In genomic region chr3:188259191-188259590, GRCh38 we compare ENCODE assay signal across 31 cellular contexts.
DNase-seq lines count a peak whose midpoint lies in the region; ATAC-seq and TF ChIP-seq lines count a peak whose summit lies in the region.
"Had no signal": no experiment of that assay in that cellular context is flagged by ENCODE, and none has a peak within 500 bp of the region (broad histone marks: within the 10 kb centered on the region; RNA-seq: fewer than 3 reads in every experiment).

No MANE protein-coding gene starts in this region.

- no peak for TF ChIP-seq CTCF in esophagus muscularis mucosa (IDR thresholded peaks at IDR 0.05)
- no peak for TF ChIP-seq CTCF in psoas muscle (IDR thresholded peaks at IDR 0.05)
- TF ChIP-seq CTCF in CD4-positive, alpha-beta T cell (IDR thresholded peaks at IDR 0.05), result no peak

- CTCF ChIA-PET in CD4-positive, alpha-beta T cell (lab: Charles Lee), result no interaction called here

- H3K4me1 ChIP-seq in right cardiac atrium (ENCODE audit: control insufficient read depth, insufficient read depth, low read length) (peaks cover 16% of the 10 kb centered on the region), esophagus muscularis mucosa (peaks cover 66 to 98% (median 96%) of the 10 kb centered on the region in 4 donors), psoas muscle (peaks cover 62% of the 10 kb centered on the region), aorta (ENCODE audit: control insufficient read depth in 1 of 2, insufficient read depth in 2 of 2, low read length in 2 of 2) (peaks cover 7 to 31% of the 10 kb centered on the region in 2 donors)
- H3K4me1 ChIP-seq: BE2C had no signal

- peaks cover 2% of the 10 kb centered on the region for H3K4me1 Mint-ChIP-seq in CD4-positive, alpha-beta T cell (ENCODE audit: low read depth)

- H3K36me3 ChIP-seq in esophagus muscularis mucosa (peaks cover 0 to 17% (median 3%) of the 10 kb centered on the region in 4 donors), psoas muscle (ENCODE audit: insufficient read depth in 1 of 2, low read depth in 1 of 2) (peaks cover 0 to 5% of the 10 kb centered on the region in 2 donors), aorta (ENCODE audit: control insufficient read depth in 1 of 2, insufficient read depth in 2 of 2, low read length in 1 of 2) (peaks cover 0 to 5% of the 10 kb centered on the region in 2 donors)
- H3K36me3 ChIP-seq: adrenal gland, BE2C, pancreas, thyroid gland had no signal

- intact Hi-C loops in right cardiac atrium (cut with DNase I), result no loop called here
- intact Hi-C loops in Right ventricle myocardium superior (cut with DNase I), result no loop called here
- intact Hi-C loops in esophagus muscularis mucosa (cut with DNase I), result loop anchor here (10.0 kb wide), 1 partner anchor 204 kb away; no protein-coding TSS in a partner anchor
- intact Hi-C loops in psoas muscle (cut with DNase I), result no loop called here
- intact Hi-C loops in aorta (cut with DNase I), result no loop called here
- intact Hi-C loops in CD4-positive, alpha-beta T cell (cut with DNase I, micrococcal nuclease), result no loop called here

- TF ChIP-seq EP300 in esophagus muscularis mucosa (IDR thresholded peaks at IDR 0.05), result no peak

- no peak overlapping the region for H3K4me3 ChIP-seq in right cardiac atrium (ENCODE audit: low read length)
- no peak overlapping the region for H3K4me3 ChIP-seq in esophagus muscularis mucosa
- no peak overlapping the region for H3K4me3 ChIP-seq in psoas muscle
- H3K4me3 ChIP-seq in aorta (ENCODE audit: low read length in 2 of 2), result no peak overlapping the region
- H3K4me3 ChIP-seq: adrenal gland, hepatocyte, pancreas, thyroid gland had no signal

- no peak for DNase-seq in right cardiac atrium
- DNase-seq in Right ventricle myocardium superior, result no peak
- no peak for DNase-seq in esophagus muscularis mucosa (ENCODE audit: extremely low spot score)
- DNase-seq in psoas muscle, result no peak
- DNase-seq in aorta, result no peak
- DNase-seq in CD4-positive, alpha-beta T cell, result no peak
- no peak for DNase-seq in activated CD4-positive, alpha-beta T cell treated with anti-CD3 and anti-CD28 coated beads, Interleukin-2, amount 50 U/mL, for 48 hours
- DNase-seq: ACHN; activated CD4-positive, alpha-beta T cell treated with anti-CD3 and anti-CD28 coated beads, Interleukin-2, amount 50 U/mL, for 1 hour; activated CD8-positive, alpha-beta memory T cell treated with anti-CD3 and anti-CD28 coated beads, Interleukin-2, amount 10 ng/mL, durations not matched to agents 7 days and 5 days; activated naive CD4-positive, alpha-beta T cell treated with anti-CD3 and anti-CD28 coated beads for 36 hours; activated T-cell treated with anti-CD3 and anti-CD28 coated beads, Interleukin-2, amount 50 U/mL, for 72 hours; adrenal gland; BE2C; DMS153; effector memory CD8-positive, alpha-beta T cell; erythroblast; foreskin fibroblast; NCI-H1092; NCI-H187; NCI-H524 treated with DMSO at 0.1 percent for 48 hours; NK-92 treated with Interleukin-12 subunit alpha and Interleukin-12 subunit beta, amount 100 ng/mL, for 24 hours; pancreas; PC-3; SHP77; stimulated activated naive CD8-positive, alpha-beta T cell treated with anti-CD3 and anti-CD28 coated beads, Interleukin-15, Interleukin-2, amounts not matched to agents 100 U/mL and 50 U/mL, for 24 hours; T-helper 9 cell; thyroid gland had no signal

- 72% methylated on average over 2 of the region's 2 CpGs for WGBS in right cardiac atrium
- 54% methylated on average over 2 of the region's 2 CpGs for WGBS in esophagus muscularis mucosa
- WGBS in psoas muscle, 3 donors, result 47 to 62% (median 48%) methylated on average over 2 of the region's 2 CpGs
- 68 to 75% methylated on average over 2 of the region's 2 CpGs for WGBS in aorta, 2 donors

- H3K4me3 Mint-ChIP-seq in CD4-positive, alpha-beta T cell, result no peak overlapping the region
- H3K4me3 Mint-ChIP-seq: activated CD8-positive, alpha-beta memory T cell treated with anti-CD3 and anti-CD28 coated beads, Interleukin-2, amount 10 ng/mL, durations not matched to agents 7 days and 5 days; activated naive CD4-positive, alpha-beta T cell treated with anti-CD3 and anti-CD28 coated beads for 36 hours; activated T-cell treated with anti-CD3 and anti-CD28 coated beads, Interleukin-2, amount 50 U/mL, for 72 hours; effector memory CD8-positive, alpha-beta T cell; natural killer cell treated with Interleukin-12 subunit alpha and Interleukin-12 subunit beta and Interleukin-15 and Interleukin-18, amount 100 ng/mL, for 72 hours had no signal

- H3K36me3 Mint-ChIP-seq in CD4-positive, alpha-beta T cell (ENCODE audit: low read depth), result peaks cover 13% of the 10 kb centered on the region
- H3K36me3 Mint-ChIP-seq: natural killer cell treated with Interleukin-12 subunit alpha and Interleukin-12 subunit beta and Interleukin-15 and Interleukin-18, amount 100 ng/mL, for 72 hours had no signal

- H3K27ac ChIP-seq in right cardiac atrium (ENCODE audit: low read length) (peak overlapping the region; percentile 83), esophagus muscularis mucosa (replicated peaks in 1 of 4) (peak overlapping the region; percentile 90 to 98 (median 93)), psoas muscle (peak overlapping the region; percentile 98), aorta (ENCODE audit: low read depth in 1 of 2, low read length in 2 of 2) (peak overlapping the region; percentile 57 to 78)
- no peak overlapping the region for H3K27ac ChIP-seq in CD4-positive, alpha-beta T cell (ENCODE audit: low read depth, low read length)
- H3K27ac ChIP-seq: adrenal gland, hepatocyte, pancreas, thyroid gland had no signal

- H3K9me3 ChIP-seq in right cardiac atrium (ENCODE audit: control insufficient read depth, low read length) (no peaks in the 10 kb centered on the region), esophagus muscularis mucosa (no peaks in the 10 kb centered on the region), psoas muscle (no peaks in the 10 kb centered on the region), aorta (ENCODE audit: control insufficient read depth, low read length) (no peaks in the 10 kb centered on the region)
- no peaks in the 10 kb centered on the region for H3K9me3 ChIP-seq in CD4-positive, alpha-beta T cell (ENCODE audit: control insufficient read depth, low read length)
- H3K9me3 ChIP-seq: adrenal gland, BE2C, pancreas, thyroid gland had no signal

- H3K27me3 Mint-ChIP-seq in CD4-positive, alpha-beta T cell, result no peaks in the 10 kb centered on the region
- H3K27me3 Mint-ChIP-seq: activated CD8-positive, alpha-beta memory T cell treated with anti-CD3 and anti-CD28 coated beads, Interleukin-2, amount 10 ng/mL, durations not matched to agents 7 days and 5 days; effector memory CD8-positive, alpha-beta T cell; natural killer cell treated with Interleukin-12 subunit alpha and Interleukin-12 subunit beta and Interleukin-15 and Interleukin-18, amount 100 ng/mL, for 72 hours had no signal

- H3K9me3 Mint-ChIP-seq in CD4-positive, alpha-beta T cell, result no peaks in the 10 kb centered on the region
- H3K9me3 Mint-ChIP-seq: activated naive CD4-positive, alpha-beta T cell treated with anti-CD3 and anti-CD28 coated beads for 36 hours; activated T-cell treated with anti-CD3 and anti-CD28 coated beads, Interleukin-2, amount 50 U/mL, for 72 hours; effector memory CD8-positive, alpha-beta T cell; natural killer cell treated with Interleukin-12 subunit alpha and Interleukin-12 subunit beta and Interleukin-15 and Interleukin-18, amount 100 ng/mL, for 72 hours had no signal

- no peak overlapping the region for H3K27ac Mint-ChIP-seq in CD4-positive, alpha-beta T cell
- H3K27ac Mint-ChIP-seq: activated CD8-positive, alpha-beta memory T cell treated with anti-CD3 and anti-CD28 coated beads, Interleukin-2, amount 10 ng/mL, durations not matched to agents 7 days and 5 days; activated naive CD4-positive, alpha-beta T cell treated with anti-CD3 and anti-CD28 coated beads for 36 hours; activated T-cell treated with anti-CD3 and anti-CD28 coated beads, Interleukin-2, amount 50 U/mL, for 72 hours; effector memory CD8-positive, alpha-beta T cell; natural killer cell treated with Interleukin-12 subunit alpha and Interleukin-12 subunit beta and Interleukin-15 and Interleukin-18, amount 100 ng/mL, for 72 hours had no signal

- POLR2A ChIA-PET in CD4-positive, alpha-beta T cell (lab: Charles Lee), result no interaction called here

- ATAC-seq in right cardiac atrium, result no peak
- ATAC-seq in Right ventricle myocardium superior (ENCODE audit: poor library complexity), result no peak
- peak in 2 of 4 donors; percentile 2 to 14 for ATAC-seq in psoas muscle
- ATAC-seq in aorta (ENCODE audit: low FRiP score), result no peak
- no peak for ATAC-seq in CD4-positive, alpha-beta T cell (ENCODE audit: poor library complexity)
- no peak for ATAC-seq in GM19455 (IDR thresholded peaks at IDR 0.05; ENCODE audit: unreplicated experiment)
- ATAC-seq: activated CD8-positive, alpha-beta memory T cell treated with anti-CD3 and anti-CD28 coated beads, Interleukin-2, amount 10 ng/mL, durations not matched to agents 7 days and 5 days; activated T-cell treated with anti-CD3 and anti-CD28 coated beads, Interleukin-2, amount 50 U/mL, for 72 hours; effector memory CD8-positive, alpha-beta T cell; natural killer cell treated with Interleukin-12 subunit alpha and Interleukin-12 subunit beta and Interleukin-15 and Interleukin-18, amount 100 ng/mL, for 72 hours; pancreas; PC-3; stimulated activated naive CD8-positive, alpha-beta T cell treated with anti-CD3 and anti-CD28 coated beads, Interleukin-15, Interleukin-2, amounts not matched to agents 100 U/mL and 50 U/mL, for 24 hours had no signal

- TF ChIP-seq POLR2A in esophagus muscularis mucosa (IDR thresholded peaks at IDR 0.05; ENCODE audit: low read depth), result no peak

- no peaks in the 10 kb centered on the region for H3K27me3 ChIP-seq in right cardiac atrium (ENCODE audit: control insufficient read depth, insufficient read depth)
- H3K27me3 ChIP-seq in esophagus muscularis mucosa, result no peaks in the 10 kb centered on the region
- no peaks in the 10 kb centered on the region for H3K27me3 ChIP-seq in psoas muscle (ENCODE audit: insufficient read depth in 3 of 3, low read length in 2 of 3)
- H3K27me3 ChIP-seq in aorta (ENCODE audit: control insufficient read depth in 1 of 2, insufficient read depth in 2 of 2, low read length in 1 of 2), result no peaks in the 10 kb centered on the region
- H3K27me3 ChIP-seq in CD4-positive, alpha-beta T cell (ENCODE audit: control insufficient read depth, insufficient read depth, low read length), result no peaks in the 10 kb centered on the region
- H3K27me3 ChIP-seq: adrenal gland, BE2C, hepatocyte, pancreas, thyroid gland had no signal
